Comparison of ENCODE assay signal across 17 cellular contexts in the genomic region with DNA sequence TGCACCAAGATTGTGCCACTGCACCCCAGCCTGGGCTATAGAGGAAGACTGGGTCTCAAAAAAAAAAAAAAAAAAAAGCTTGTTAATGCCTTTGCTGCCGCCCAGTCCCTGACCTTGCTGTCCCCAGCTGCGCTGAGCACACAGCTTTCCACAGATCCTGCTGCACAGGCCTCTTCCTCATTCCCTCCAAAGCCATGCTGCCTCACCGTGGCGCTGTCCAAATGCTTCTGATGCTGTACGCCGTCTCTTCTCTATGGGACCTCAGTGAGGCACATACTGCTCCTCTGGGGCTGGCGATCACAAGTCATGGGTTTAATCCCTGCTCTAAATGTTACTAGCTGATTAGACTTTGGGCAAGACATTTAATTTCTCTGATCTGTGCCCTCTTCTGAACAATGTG.
DNase-seq lines count a peak whose midpoint lies in the region; ATAC-seq and TF ChIP-seq lines count a peak whose summit lies in the region.
"Had no signal": no experiment of that assay in that cellular context is flagged by ENCODE, and none has a peak within 500 bp of the region (broad histone marks: within the 10 kb centered on the region; RNA-seq: fewer than 3 reads in every experiment).

No MANE protein-coding gene starts in this region.

- H3K14ac ChIP-seq in mesenchymal stem cell (ENCODE audit: low read length in 2 of 2) = no peak overlapping the region

- peaks cover 27% of the 10 kb centered on the region for H3K79me1 ChIP-seq in mesenchymal stem cell (replicated peaks; ENCODE audit: low read length, poor library complexity, severe bottlenecking)

- H3K9ac ChIP-seq in SK-N-SH (no peak overlapping the region), mesenchymal stem cell (ENCODE audit: low read length) (no peak overlapping the region)
- H3K9ac ChIP-seq: BLaER1 had no signal

- peaks cover 0 to 5% of the 10 kb centered on the region in 2 experiments for H3K36me3 ChIP-seq in SK-N-SH (replicated peaks in 1 of 2; ENCODE audit: control insufficient read depth in 1 of 2, insufficient read depth in 2 of 2, low read length in 1 of 2)
- no peaks in the 10 kb centered on the region for H3K36me3 ChIP-seq in mesenchymal stem cell (ENCODE audit: control insufficient read depth in 1 of 2, insufficient read depth in 2 of 2, low read depth in 1 of 2, low read length in 2 of 2)
- H3K36me3 ChIP-seq: BLaER1 had no signal

- no peak overlapping the region for H2BK120ac ChIP-seq in mesenchymal stem cell (ENCODE audit: low read depth, low read length)

- no peak overlapping the region for H3K23ac ChIP-seq in mesenchymal stem cell (ENCODE audit: low read length in 2 of 2)

- H3K4ac ChIP-seq in mesenchymal stem cell (ENCODE audit: low read depth in 1 of 2, low read length in 2 of 2) = no peak overlapping the region

- no peak for TF ChIP-seq EP300 in SK-N-SH (IDR thresholded peaks at IDR 0.05; ENCODE audit: borderline replicate concordance in 1 of 2, low read depth in 1 of 2, low read length in 1 of 2)

- no peak overlapping the region for H2BK5ac ChIP-seq in mesenchymal stem cell (ENCODE audit: low read depth, low read length, poor library complexity, severe bottlenecking)

- no peak overlapping the region for H4K8ac ChIP-seq in mesenchymal stem cell (ENCODE audit: low read length)

- H3K9me3 ChIP-seq in SK-N-SH (no peaks in the 10 kb centered on the region), mesenchymal stem cell (ENCODE audit: control insufficient read depth, low read length) (no peaks in the 10 kb centered on the region)
- H3K9me3 ChIP-seq: BLaER1 had no signal

- no peak for DNase-seq in SK-N-SH
- DNase-seq in HT-29 (ENCODE audit: low spot score) = peak; percentile 33
- peak; percentile 9 for DNase-seq in SW480 (ENCODE audit: low spot score)
- DNase-seq in left kidney (ENCODE audit: low read depth, low spot score) = peak; percentile 27
- DNase-seq in NOMO-1 treated with DMSO at 0.1 percent for 48 hours (lab: John Stamatoyannopoulos, UW; ENCODE audit: unreplicated experiment) = no peak
- no peak for DNase-seq in mesenchymal stem cell
- DNase-seq: CD4-positive, alpha-beta memory T cell; HFFc6; MM.1S; NCI-H1092 treated with DMSO at 0.1 percent for 48 hours; NCI-H2081 treated with DMSO at 0.1 percent for 48 hours; NCI-H446 treated with DMSO at 0.1 percent for 48 hours; RPMI8226 had no signal

- no peak for ATAC-seq in SK-N-SH treated with all-trans-retinoic acid at 6 μM for 48 hours
- no peak for ATAC-seq in GM21360 (IDR thresholded peaks at IDR 0.05; ENCODE audit: unreplicated experiment)

- H3K4me3 ChIP-seq in SK-N-SH (ENCODE audit: low read depth in 2 of 2, low read length in 1 of 2) = no peak overlapping the region
- no peak overlapping the region for H3K4me3 ChIP-seq in mesenchymal stem cell (ENCODE audit: insufficient read depth in 1 of 2, low read depth in 1 of 2, low read length in 2 of 2)
- H3K4me3 ChIP-seq: BLaER1 had no signal

- POLR2A ChIA-PET in SK-N-SH (lab: Yijun Ruan, JAX) = no interaction called here

- H3K18ac ChIP-seq in mesenchymal stem cell (ENCODE audit: low read depth in 1 of 2, low read length in 2 of 2) = no peak overlapping the region

- WGBS in SK-N-SH (ENCODE audit: low lambda C conversion rate) = 93% methylated on average over 7 of the region's 7 CpGs
- WGBS in mesenchymal stem cell = 94% methylated on average over 7 of the region's 7 CpGs

- peaks cover 0 to 8% of the 10 kb centered on the region in 2 experiments; a peak in 2 of 4 replicates for H3K4me1 ChIP-seq in SK-N-SH (ENCODE audit: control insufficient read depth in 1 of 2, insufficient read depth in 2 of 2, low read depth in 1 of 2, low read length in 1 of 2)
- no peaks in the 10 kb centered on the region for H3K4me1 ChIP-seq in mesenchymal stem cell (ENCODE audit: control insufficient read depth, insufficient read depth, low read depth, low read length)
- H3K4me1 ChIP-seq: BLaER1 had no signal

- no peaks in the 10 kb centered on the region for H4K20me1 ChIP-seq in SK-N-SH (ENCODE audit: insufficient read depth)
- H4K20me1 ChIP-seq: BLaER1 had no signal

- H3K4me2 ChIP-seq in SK-N-SH = no peak overlapping the region
- no peak overlapping the region for H3K4me2 ChIP-seq in mesenchymal stem cell (ENCODE audit: low read length, poor library complexity, severe bottlenecking)
- H3K4me2 ChIP-seq: BLaER1 had no signal

- no peaks in the 10 kb centered on the region for H3F3A ChIP-seq in SK-N-SH (replicated peaks; ENCODE audit: insufficient read depth)

- no peaks in the 10 kb centered on the region for H3K79me2 ChIP-seq in SK-N-SH (ENCODE audit: insufficient read depth)

- H2BK12ac ChIP-seq in mesenchymal stem cell (ENCODE audit: low read length in 2 of 2) = no peak overlapping the region

- H2AFZ ChIP-seq in SK-N-SH (ENCODE audit: low read depth) (no peak overlapping the region), mesenchymal stem cell (ENCODE audit: low read depth, low read length) (no peak overlapping the region)

- TF ChIP-seq CTCF in SK-N-SH (IDR thresholded peaks at IDR 0.05) = no peak

- H2AK5ac ChIP-seq in mesenchymal stem cell (ENCODE audit: low read length, severe bottlenecking) = no peak overlapping the region

- H4K91ac ChIP-seq in mesenchymal stem cell (ENCODE audit: low read length) = no peak overlapping the region

- H2BK15ac ChIP-seq in mesenchymal stem cell (ENCODE audit: low read depth, poor library complexity, severe bottlenecking) = no peak overlapping the region

- CTCF ChIA-PET in SK-N-SH (lab: Yijun Ruan, JAX) = no interaction called here

- no peaks in the 10 kb centered on the region for H3K9me2 ChIP-seq in SK-N-SH

- H3K27me3 ChIP-seq in SK-N-SH (ENCODE audit: insufficient read depth) (no peaks in the 10 kb centered on the region), mesenchymal stem cell (ENCODE audit: control insufficient read depth in 1 of 2, insufficient read depth in 1 of 2, low read length in 2 of 2) (no peaks in the 10 kb centered on the region)
- H3K27me3 ChIP-seq: BLaER1 had no signal

- H3K27ac ChIP-seq in SK-N-SH (ENCODE audit: low read depth in 2 of 2, low read length in 1 of 2) (no peak overlapping the region), mesenchymal stem cell (ENCODE audit: low read length, poor library complexity, severe bottlenecking) (no peak overlapping the region)
- H3K27ac ChIP-seq: BLaER1, HL-60 had no signal

- TF ChIP-seq RAD21 in SK-N-SH (IDR thresholded peaks at IDR 0.05; ENCODE audit: low read length) = no peak

TF ChIP-seq in SK-N-SH, 30 proteins besides CTCF, POLR2A, EP300 and RAD21:
- TF ChIP-seq, protein P1, sequence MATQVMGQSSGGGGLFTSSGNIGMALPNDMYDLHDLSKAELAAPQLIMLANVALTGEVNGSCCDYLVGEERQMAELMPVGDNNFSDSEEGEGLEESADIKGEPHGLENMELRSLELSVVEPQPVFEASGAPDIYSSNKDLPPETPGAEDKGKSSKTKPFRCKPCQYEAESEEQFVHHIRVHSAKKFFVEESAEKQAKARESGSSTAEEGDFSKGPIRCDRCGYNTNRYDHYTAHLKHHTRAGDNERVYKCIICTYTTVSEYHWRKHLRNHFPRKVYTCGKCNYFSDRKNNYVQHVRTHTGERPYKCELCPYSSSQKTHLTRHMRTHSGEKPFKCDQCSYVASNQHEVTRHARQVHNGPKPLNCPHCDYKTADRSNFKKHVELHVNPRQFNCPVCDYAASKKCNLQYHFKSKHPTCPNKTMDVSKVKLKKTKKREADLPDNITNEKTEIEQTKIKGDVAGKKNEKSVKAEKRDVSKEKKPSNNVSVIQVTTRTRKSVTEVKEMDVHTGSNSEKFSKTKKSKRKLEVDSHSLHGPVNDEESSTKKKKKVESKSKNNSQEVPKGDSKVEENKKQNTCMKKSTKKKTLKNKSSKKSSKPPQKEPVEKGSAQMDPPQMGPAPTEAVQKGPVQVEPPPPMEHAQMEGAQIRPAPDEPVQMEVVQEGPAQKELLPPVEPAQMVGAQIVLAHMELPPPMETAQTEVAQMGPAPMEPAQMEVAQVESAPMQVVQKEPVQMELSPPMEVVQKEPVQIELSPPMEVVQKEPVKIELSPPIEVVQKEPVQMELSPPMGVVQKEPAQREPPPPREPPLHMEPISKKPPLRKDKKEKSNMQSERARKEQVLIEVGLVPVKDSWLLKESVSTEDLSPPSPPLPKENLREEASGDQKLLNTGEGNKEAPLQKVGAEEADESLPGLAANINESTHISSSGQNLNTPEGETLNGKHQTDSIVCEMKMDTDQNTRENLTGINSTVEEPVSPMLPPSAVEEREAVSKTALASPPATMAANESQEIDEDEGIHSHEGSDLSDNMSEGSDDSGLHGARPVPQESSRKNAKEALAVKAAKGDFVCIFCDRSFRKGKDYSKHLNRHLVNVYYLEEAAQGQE (IDR thresholded peaks at IDR 0.05; ENCODE audit: low read depth, low read length) = peak; percentile 79; the same call in 1 of the 2 replicates
- TF ChIP-seq RFX5 (IDR thresholded peaks at IDR 0.05; ENCODE audit: low read length) = no peak

TF ChIP-seq in SK-N-SH treated with all-trans-retinoic acid at 6 μM for 48 hours, 23 proteins besides CTCF, POLR2A, EP300 and RAD21 (continues in another document):
- TF ChIP-seq SNAI2 (CRISPR knock-in tag; IDR thresholded peaks at IDR 0.05) (no peak), ZFP30 (CRISPR knock-in tag; IDR thresholded peaks at IDR 0.05) (no peak), CSDC2 (CRISPR knock-in tag; IDR thresholded peaks at IDR 0.05) (no peak), ZNF70 (CRISPR knock-in tag; IDR thresholded peaks at IDR 0.05) (no peak), ZC3H10 (CRISPR knock-in tag; IDR thresholded peaks at IDR 0.05) (no peak)
- TF ChIP-seq, protein P2, sequence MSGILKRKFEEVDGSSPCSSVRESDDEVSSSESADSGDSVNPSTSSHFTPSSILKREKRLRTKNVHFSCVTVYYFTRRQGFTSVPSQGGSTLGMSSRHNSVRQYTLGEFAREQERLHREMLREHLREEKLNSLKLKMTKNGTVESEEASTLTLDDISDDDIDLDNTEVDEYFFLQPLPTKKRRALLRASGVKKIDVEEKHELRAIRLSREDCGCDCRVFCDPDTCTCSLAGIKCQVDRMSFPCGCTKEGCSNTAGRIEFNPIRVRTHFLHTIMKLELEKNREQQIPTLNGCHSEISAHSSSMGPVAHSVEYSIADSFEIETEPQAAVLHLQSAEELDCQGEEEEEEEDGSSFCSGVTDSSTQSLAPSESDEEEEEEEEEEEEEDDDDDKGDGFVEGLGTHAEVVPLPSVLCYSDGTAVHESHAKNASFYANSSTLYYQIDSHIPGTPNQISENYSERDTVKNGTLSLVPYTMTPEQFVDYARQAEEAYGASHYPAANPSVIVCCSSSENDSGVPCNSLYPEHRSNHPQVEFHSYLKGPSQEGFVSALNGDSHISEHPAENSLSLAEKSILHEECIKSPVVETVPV (CRISPR knock-in tag; IDR thresholded peaks at IDR 0.05) = no peak

Comparison
In these comparisons a context has a peak if more than half of its experiments do, and no peak if none do; other contexts are left out.
1. DNase-seq: peak in HT-29 (single experiment), SW480 (single experiment) and left kidney (single experiment); none in SK-N-SH (single experiment), NOMO-1 treated with DMSO at 0.1 percent for 48 hours (single experiment) and mesenchymal stem cell (single experiment).